In genomic region chr12:57852195-57852594, GRCh38 we compare ENCODE assay signal across 10 cellular contexts. TPM values are rescaled to one million over a fixed set of nuclear protein-coding genes. Genes with fewer than 3 reads are reported as not detected.
DNase-seq lines count a peak whose midpoint lies in the region; ATAC-seq and TF ChIP-seq lines count a peak whose summit lies in the region.
"Had no signal": no experiment of that assay in that cellular context is flagged by ENCODE, and none has a peak within 500 bp of the region (broad histone marks: within the 10 kb centered on the region; RNA-seq: fewer than 3 reads in every experiment).

No MANE protein-coding gene starts in this region.

- H3K4me2 ChIP-seq in osteoblast (ENCODE audit: insufficient read depth, low read length), result peak overlapping the region; percentile 81
- H3K4me2 ChIP-seq: SK-N-SH had no signal

- no peaks in the 10 kb centered on the region for H3K79me2 ChIP-seq in osteoblast (ENCODE audit: insufficient read depth, low read length)

- intact Hi-C loops in ascending aorta (cut with DNase I), result no loop called here
- intact Hi-C loops in left ventricle myocardium superior (cut with micrococcal nuclease), result no loop called here

- TF ChIP-seq CTCF in ascending aorta (IDR thresholded peaks at IDR 0.05) (no peak), osteoblast (IDR thresholded peaks at IDR 0.05; ENCODE audit: extremely low read depth, low read depth, low read length) (no peak)

- H3K4me1 ChIP-seq in ascending aorta (peaks cover 4 to 38% of the 10 kb centered on the region in 2 donors), osteoblast (ENCODE audit: insufficient read depth, low read length) (peaks cover 11% of the 10 kb centered on the region)

- peak overlapping the region; percentile 87 for H2AFZ ChIP-seq in osteoblast (ENCODE audit: low read length)

- no peaks in the 10 kb centered on the region for H3K27me3 ChIP-seq in ascending aorta
- no peaks in the 10 kb centered on the region for H3K27me3 ChIP-seq in osteoblast (ENCODE audit: insufficient read depth, low read length)

- H4K20me1 ChIP-seq in osteoblast (ENCODE audit: insufficient read depth, low read length), result no peaks in the 10 kb centered on the region

- H3K9me3 ChIP-seq in ascending aorta (no peaks in the 10 kb centered on the region), osteoblast (ENCODE audit: low read depth, low read length) (no peaks in the 10 kb centered on the region)
- H3K9me3 ChIP-seq: SK-N-SH had no signal

- H3K36me3 ChIP-seq in ascending aorta (no peaks in the 10 kb centered on the region), osteoblast (ENCODE audit: insufficient read depth, low read length) (no peaks in the 10 kb centered on the region)

- H3K27ac ChIP-seq in ascending aorta (peak overlapping the region; percentile 91 to 92), osteoblast (ENCODE audit: low read depth, low read length) (no peak overlapping the region)

- DNase-seq in Ammon's horn (ENCODE audit: low spot score) (peak; percentile 49), ascending aorta (ENCODE audit: low spot score in 2 of 2) (peak in 1 of 2 donors; percentile 82), left ventricle myocardium superior (peak; percentile 75), osteoblast (ENCODE audit: insufficient read length, low spot score, missing footprints) (peak; percentile 77), NCI-H748 treated with DMSO at 0.1 percent for 48 hours (lab: John Stamatoyannopoulos, UW) (no peak)
- DNase-seq: NCI-H187, SK-N-SH had no signal

- ATAC-seq in left ventricle myocardium superior (peak; percentile 80), GM18519 (IDR thresholded peaks at IDR 0.05; ENCODE audit: low FRiP score, unreplicated experiment) (no peak), SK-N-SH treated with all-trans-retinoic acid at 6 μM for 48 hours (no peak), GM19463 (IDR thresholded peaks at IDR 0.05; ENCODE audit: unreplicated experiment) (no peak)

- peak overlapping the region; percentile 54 to 61 for H3K4me3 ChIP-seq in ascending aorta
- H3K4me3 ChIP-seq in osteoblast (ENCODE audit: insufficient read depth, low read length), result peak overlapping the region; percentile 72

TF ChIP-seq in SK-N-SH treated with all-trans-retinoic acid at 6 μM for 48 hours, 23 proteins besides CTCF, POLR2A, EP300 and RAD21:
- no peak for TF ChIP-seq ZFP30 (CRISPR knock-in tag; IDR thresholded peaks at IDR 0.05)
- no peak for TF ChIP-seq PPARA (CRISPR knock-in tag; IDR thresholded peaks at IDR 0.05; ENCODE audit: borderline replicate concordance)
TF ChIP-seq in SK-N-SH treated with all-trans-retinoic acid at 6 μM for 48 hours: peak in this region for 0.

RNA-seq across cellular contexts. Expression of gene CTDSP2, which starts 5.7 kb away (rescaled TPM):
- 129 TPM for total RNA-seq in ascending aorta
- total RNA-seq in left ventricle myocardium superior, result 104 TPM
- 105 and 116 TPM in 2 replicates for total RNA-seq in osteoblast

RNA-seq across cellular contexts. Expression of gene AVIL, which starts 33.7 kb away (rescaled TPM):
- total RNA-seq in ascending aorta, result 6.4 TPM
- total RNA-seq in left ventricle myocardium superior, result 2.4 TPM
- total RNA-seq in osteoblast, result 5.4 and 7.1 TPM in 2 replicates
